ENCODE assay signal across 1 cellular context in genomic region chr16:24844101-24845030, GRCh38.
TF ChIP-seq lines count a peak whose summit lies in the region.

No MANE protein-coding gene starts in this region.

TF ChIP-seq in HepG2, 621 proteins besides CTCF, POLR2A, EP300 and RAD21 (continued from another document and continues in another):
- TF ChIP-seq, protein P1, sequence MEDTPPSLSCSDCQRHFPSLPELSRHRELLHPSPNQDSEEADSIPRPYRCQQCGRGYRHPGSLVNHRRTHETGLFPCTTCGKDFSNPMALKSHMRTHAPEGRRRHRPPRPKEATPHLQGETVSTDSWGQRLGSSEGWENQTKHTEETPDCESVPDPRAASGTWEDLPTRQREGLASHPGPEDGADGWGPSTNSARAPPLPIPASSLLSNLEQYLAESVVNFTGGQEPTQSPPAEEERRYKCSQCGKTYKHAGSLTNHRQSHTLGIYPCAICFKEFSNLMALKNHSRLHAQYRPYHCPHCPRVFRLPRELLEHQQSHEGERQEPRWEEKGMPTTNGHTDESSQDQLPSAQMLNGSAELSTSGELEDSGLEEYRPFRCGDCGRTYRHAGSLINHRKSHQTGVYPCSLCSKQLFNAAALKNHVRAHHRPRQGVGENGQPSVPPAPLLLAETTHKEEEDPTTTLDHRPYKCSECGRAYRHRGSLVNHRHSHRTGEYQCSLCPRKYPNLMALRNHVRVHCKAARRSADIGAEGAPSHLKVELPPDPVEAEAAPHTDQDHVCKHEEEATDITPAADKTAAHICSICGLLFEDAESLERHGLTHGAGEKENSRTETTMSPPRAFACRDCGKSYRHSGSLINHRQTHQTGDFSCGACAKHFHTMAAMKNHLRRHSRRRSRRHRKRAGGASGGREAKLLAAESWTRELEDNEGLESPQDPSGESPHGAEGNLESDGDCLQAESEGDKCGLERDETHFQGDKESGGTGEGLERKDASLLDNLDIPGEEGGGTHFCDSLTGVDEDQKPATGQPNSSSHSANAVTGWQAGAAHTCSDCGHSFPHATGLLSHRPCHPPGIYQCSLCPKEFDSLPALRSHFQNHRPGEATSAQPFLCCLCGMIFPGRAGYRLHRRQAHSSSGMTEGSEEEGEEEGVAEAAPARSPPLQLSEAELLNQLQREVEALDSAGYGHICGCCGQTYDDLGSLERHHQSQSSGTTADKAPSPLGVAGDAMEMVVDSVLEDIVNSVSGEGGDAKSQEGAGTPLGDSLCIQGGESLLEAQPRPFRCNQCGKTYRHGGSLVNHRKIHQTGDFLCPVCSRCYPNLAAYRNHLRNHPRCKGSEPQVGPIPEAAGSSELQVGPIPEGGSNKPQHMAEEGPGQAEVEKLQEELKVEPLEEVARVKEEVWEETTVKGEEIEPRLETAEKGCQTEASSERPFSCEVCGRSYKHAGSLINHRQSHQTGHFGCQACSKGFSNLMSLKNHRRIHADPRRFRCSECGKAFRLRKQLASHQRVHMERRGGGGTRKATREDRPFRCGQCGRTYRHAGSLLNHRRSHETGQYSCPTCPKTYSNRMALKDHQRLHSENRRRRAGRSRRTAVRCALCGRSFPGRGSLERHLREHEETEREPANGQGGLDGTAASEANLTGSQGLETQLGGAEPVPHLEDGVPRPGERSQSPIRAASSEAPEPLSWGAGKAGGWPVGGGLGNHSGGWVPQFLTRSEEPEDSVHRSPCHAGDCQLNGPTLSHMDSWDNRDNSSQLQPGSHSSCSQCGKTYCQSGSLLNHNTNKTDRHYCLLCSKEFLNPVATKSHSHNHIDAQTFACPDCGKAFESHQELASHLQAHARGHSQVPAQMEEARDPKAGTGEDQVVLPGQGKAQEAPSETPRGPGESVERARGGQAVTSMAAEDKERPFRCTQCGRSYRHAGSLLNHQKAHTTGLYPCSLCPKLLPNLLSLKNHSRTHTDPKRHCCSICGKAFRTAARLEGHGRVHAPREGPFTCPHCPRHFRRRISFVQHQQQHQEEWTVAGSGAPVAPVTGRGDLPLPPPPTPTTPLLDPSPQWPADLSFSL (CRISPR knock-in tag; IDR thresholded peaks at IDR 0.05), result no peak
- TF ChIP-seq SCMH1 (CRISPR knock-in tag; IDR thresholded peaks at IDR 0.05; ENCODE audit: borderline replicate concordance), result no peak
- no peak for TF ChIP-seq ADNP (CRISPR knock-in tag; IDR thresholded peaks at IDR 0.05)
- TF ChIP-seq, protein P2, sequence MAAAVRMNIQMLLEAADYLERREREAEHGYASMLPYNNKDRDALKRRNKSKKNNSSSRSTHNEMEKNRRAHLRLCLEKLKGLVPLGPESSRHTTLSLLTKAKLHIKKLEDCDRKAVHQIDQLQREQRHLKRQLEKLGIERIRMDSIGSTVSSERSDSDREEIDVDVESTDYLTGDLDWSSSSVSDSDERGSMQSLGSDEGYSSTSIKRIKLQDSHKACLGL (CRISPR knock-in tag; IDR thresholded peaks at IDR 0.05), result peak; percentile 74; the same call in 1 of the 2 replicates
- TF ChIP-seq ZNF775 (CRISPR knock-in tag; IDR thresholded peaks at IDR 0.05; ENCODE audit: borderline replicate concordance), result no peak
- TF ChIP-seq, protein P3, sequence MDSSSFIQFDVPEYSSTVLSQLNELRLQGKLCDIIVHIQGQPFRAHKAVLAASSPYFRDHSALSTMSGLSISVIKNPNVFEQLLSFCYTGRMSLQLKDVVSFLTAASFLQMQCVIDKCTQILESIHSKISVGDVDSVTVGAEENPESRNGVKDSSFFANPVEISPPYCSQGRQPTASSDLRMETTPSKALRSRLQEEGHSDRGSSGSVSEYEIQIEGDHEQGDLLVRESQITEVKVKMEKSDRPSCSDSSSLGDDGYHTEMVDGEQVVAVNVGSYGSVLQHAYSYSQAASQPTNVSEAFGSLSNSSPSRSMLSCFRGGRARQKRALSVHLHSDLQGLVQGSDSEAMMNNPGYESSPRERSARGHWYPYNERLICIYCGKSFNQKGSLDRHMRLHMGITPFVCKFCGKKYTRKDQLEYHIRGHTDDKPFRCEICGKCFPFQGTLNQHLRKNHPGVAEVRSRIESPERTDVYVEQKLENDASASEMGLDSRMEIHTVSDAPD (CRISPR knock-in tag; IDR thresholded peaks at IDR 0.05), result no peak
- TF ChIP-seq ZNF878 (CRISPR knock-in tag; IDR thresholded peaks at IDR 0.05), result peak; percentile 60; the same call in 1 of the 2 replicates
- no peak for TF ChIP-seq HIVEP1 (CRISPR knock-in tag; IDR thresholded peaks at IDR 0.05)
- TF ChIP-seq YY1 (IDR thresholded peaks at IDR 0.05; ENCODE audit: insufficient read depth, insufficient replicate concordance, low read depth, low read length), result no peak
- no peak for TF ChIP-seq PHF8 (CRISPR knock-in tag; IDR thresholded peaks at IDR 0.05)
- TF ChIP-seq, protein P4, sequence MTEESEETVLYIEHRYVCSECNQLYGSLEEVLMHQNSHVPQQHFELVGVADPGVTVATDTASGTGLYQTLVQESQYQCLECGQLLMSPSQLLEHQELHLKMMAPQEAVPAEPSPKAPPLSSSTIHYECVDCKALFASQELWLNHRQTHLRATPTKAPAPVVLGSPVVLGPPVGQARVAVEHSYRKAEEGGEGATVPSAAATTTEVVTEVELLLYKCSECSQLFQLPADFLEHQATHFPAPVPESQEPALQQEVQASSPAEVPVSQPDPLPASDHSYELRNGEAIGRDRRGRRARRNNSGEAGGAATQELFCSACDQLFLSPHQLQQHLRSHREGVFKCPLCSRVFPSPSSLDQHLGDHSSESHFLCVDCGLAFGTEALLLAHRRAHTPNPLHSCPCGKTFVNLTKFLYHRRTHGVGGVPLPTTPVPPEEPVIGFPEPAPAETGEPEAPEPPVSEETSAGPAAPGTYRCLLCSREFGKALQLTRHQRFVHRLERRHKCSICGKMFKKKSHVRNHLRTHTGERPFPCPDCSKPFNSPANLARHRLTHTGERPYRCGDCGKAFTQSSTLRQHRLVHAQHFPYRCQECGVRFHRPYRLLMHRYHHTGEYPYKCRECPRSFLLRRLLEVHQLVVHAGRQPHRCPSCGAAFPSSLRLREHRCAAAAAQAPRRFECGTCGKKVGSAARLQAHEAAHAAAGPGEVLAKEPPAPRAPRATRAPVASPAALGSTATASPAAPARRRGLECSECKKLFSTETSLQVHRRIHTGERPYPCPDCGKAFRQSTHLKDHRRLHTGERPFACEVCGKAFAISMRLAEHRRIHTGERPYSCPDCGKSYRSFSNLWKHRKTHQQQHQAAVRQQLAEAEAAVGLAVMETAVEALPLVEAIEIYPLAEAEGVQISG (CRISPR knock-in tag; IDR thresholded peaks at IDR 0.05), result no peak
- TF ChIP-seq ZBTB21 (CRISPR knock-in tag; IDR thresholded peaks at IDR 0.05), result no peak
- TF ChIP-seq EED (CRISPR knock-in tag; IDR thresholded peaks at IDR 0.05), result 0 out of 2 replicates have a peak, but pooled peaks have one; percentile 48
- no peak for TF ChIP-seq FOXM1 (CRISPR knock-in tag; IDR thresholded peaks at IDR 0.05)
- no peak for TF ChIP-seq ZFP41 (CRISPR knock-in tag; IDR thresholded peaks at IDR 0.05; ENCODE audit: borderline replicate concordance)
- no peak for TF ChIP-seq ZFP36L2 (CRISPR knock-in tag; IDR thresholded peaks at IDR 0.05)
- TF ChIP-seq THAP8 (CRISPR knock-in tag; IDR thresholded peaks at IDR 0.05; ENCODE audit: borderline replicate concordance), result no peak
- TF ChIP-seq CCAR2 (optimal IDR thresholded peaks at IDR 0.05; ENCODE audit: low read depth, low read length), result no peak
- TF ChIP-seq ZMYM2 (CRISPR knock-in tag; IDR thresholded peaks at IDR 0.05), result peak; percentile 34; the same call in 1 of the 2 replicates
- TF ChIP-seq, protein P5, sequence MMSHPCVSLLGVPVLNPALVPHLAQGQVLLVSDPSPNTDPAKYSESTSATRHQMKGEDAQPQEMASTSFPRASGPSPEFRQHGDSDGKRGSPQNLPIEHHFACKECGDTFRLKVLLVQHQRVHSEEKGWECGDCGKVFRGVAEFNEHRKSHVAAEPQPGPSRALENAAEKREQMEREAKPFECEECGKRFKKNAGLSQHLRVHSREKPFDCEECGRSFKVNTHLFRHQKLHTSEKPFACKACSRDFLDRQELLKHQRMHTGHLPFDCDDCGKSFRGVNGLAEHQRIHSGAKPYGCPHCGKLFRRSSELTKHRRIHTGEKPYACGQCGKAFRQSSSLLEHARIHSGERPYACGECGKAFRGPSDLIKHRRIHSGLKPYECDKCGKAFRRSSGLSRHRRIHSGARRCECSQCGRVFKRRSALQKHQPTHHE (CRISPR knock-in tag; IDR thresholded peaks at IDR 0.05; ENCODE audit: borderline replicate concordance), result no peak
- TF ChIP-seq ZNF737 (CRISPR knock-in tag; IDR thresholded peaks at IDR 0.05; ENCODE audit: borderline replicate concordance), result no peak
- TF ChIP-seq, protein P6, sequence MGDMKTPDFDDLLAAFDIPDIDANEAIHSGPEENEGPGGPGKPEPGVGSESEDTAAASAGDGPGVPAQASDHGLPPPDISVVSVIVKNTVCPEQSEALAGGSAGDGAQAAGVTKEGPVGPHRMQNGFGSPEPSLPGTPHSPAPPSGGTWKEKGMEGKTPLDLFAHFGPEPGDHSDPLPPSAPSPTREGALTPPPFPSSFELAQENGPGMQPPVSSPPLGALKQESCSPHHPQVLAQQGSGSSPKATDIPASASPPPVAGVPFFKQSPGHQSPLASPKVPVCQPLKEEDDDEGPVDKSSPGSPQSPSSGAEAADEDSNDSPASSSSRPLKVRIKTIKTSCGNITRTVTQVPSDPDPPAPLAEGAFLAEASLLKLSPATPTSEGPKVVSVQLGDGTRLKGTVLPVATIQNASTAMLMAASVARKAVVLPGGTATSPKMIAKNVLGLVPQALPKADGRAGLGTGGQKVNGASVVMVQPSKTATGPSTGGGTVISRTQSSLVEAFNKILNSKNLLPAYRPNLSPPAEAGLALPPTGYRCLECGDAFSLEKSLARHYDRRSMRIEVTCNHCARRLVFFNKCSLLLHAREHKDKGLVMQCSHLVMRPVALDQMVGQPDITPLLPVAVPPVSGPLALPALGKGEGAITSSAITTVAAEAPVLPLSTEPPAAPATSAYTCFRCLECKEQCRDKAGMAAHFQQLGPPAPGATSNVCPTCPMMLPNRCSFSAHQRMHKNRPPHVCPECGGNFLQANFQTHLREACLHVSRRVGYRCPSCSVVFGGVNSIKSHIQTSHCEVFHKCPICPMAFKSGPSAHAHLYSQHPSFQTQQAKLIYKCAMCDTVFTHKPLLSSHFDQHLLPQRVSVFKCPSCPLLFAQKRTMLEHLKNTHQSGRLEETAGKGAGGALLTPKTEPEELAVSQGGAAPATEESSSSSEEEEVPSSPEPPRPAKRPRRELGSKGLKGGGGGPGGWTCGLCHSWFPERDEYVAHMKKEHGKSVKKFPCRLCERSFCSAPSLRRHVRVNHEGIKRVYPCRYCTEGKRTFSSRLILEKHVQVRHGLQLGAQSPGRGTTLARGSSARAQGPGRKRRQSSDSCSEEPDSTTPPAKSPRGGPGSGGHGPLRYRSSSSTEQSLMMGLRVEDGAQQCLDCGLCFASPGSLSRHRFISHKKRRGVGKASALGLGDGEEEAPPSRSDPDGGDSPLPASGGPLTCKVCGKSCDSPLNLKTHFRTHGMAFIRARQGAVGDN (CRISPR knock-in tag; IDR thresholded peaks at IDR 0.05), result peak; percentile 59
- no peak for TF ChIP-seq REL (CRISPR knock-in tag; conservative IDR thresholded peaks at IDR 0.05)
- no peak for TF ChIP-seq PBX3 (CRISPR knock-in tag; IDR thresholded peaks at IDR 0.05; ENCODE audit: borderline replicate concordance)
- 0 out of 2 replicates have a peak, but pooled peaks have one; percentile 21 for TF ChIP-seq POLR2G (IDR thresholded peaks at IDR 0.05; ENCODE audit: low read depth, low read length)
- no peak for TF ChIP-seq TCF12 (IDR thresholded peaks at IDR 0.05)
- 0 out of 2 replicates have a peak, but pooled peaks have one; percentile 42 for TF ChIP-seq TCF12 (CRISPR knock-in tag; IDR thresholded peaks at IDR 0.05)
- peak; percentile 32; the same call in 1 of the 2 replicates for TF ChIP-seq ZNF788 (CRISPR knock-in tag; IDR thresholded peaks at IDR 0.05; ENCODE audit: borderline replicate concordance)
- no peak for TF ChIP-seq ZNF431 (CRISPR knock-in tag; IDR thresholded peaks at IDR 0.05; ENCODE audit: borderline replicate concordance, low read depth)
- TF ChIP-seq MIER3 (CRISPR knock-in tag; IDR thresholded peaks at IDR 0.05; ENCODE audit: borderline replicate concordance), result peak; percentile 67; the same call in 1 of the 2 replicates
- TF ChIP-seq HNRNPL (IDR thresholded peaks at IDR 0.05; ENCODE audit: low read depth, low read length), result 0 out of 2 replicates have a peak, but pooled peaks have one; percentile 62
- TF ChIP-seq, protein P7, sequence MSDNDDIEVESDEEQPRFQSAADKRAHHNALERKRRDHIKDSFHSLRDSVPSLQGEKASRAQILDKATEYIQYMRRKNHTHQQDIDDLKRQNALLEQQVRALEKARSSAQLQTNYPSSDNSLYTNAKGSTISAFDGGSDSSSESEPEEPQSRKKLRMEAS (IDR thresholded peaks at IDR 0.05), result peak; percentile 54; the same call in 1 of the 2 replicates
- TF ChIP-seq, protein P8, sequence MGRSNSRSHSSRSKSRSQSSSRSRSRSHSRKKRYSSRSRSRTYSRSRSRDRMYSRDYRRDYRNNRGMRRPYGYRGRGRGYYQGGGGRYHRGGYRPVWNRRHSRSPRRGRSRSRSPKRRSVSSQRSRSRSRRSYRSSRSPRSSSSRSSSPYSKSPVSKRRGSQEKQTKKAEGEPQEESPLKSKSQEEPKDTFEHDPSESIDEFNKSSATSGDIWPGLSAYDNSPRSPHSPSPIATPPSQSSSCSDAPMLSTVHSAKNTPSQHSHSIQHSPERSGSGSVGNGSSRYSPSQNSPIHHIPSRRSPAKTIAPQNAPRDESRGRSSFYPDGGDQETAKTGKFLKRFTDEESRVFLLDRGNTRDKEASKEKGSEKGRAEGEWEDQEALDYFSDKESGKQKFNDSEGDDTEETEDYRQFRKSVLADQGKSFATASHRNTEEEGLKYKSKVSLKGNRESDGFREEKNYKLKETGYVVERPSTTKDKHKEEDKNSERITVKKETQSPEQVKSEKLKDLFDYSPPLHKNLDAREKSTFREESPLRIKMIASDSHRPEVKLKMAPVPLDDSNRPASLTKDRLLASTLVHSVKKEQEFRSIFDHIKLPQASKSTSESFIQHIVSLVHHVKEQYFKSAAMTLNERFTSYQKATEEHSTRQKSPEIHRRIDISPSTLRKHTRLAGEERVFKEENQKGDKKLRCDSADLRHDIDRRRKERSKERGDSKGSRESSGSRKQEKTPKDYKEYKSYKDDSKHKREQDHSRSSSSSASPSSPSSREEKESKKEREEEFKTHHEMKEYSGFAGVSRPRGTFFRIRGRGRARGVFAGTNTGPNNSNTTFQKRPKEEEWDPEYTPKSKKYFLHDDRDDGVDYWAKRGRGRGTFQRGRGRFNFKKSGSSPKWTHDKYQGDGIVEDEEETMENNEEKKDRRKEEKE (IDR thresholded peaks at IDR 0.05), result no peak
- no peak for TF ChIP-seq FOXA3 (CRISPR knock-in tag; IDR thresholded peaks at IDR 0.05)
- no peak for TF ChIP-seq MEIS1 (CRISPR knock-in tag; IDR thresholded peaks at IDR 0.05; ENCODE audit: borderline replicate concordance)
